In the genomic region with DNA sequence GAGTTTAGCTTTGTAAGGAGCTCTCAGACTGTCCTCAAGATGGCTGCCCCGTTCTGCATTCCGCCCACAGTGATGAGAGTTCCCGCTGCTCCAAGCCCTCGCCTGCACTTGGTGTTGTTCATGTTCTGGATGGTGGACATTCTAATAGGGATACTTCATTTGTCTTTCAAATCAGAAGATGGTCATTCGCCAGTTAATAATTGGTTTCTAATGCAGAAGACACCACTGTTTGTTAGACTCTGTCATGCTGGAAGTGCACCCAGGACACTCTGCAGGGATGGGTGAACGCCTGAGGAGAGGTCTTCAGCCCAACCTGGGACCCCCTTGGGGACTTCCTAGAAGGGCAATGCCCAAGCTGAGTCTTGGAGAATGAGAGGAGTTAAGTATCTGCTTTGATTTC, we compare ENCODE assay signal across 21 cellular contexts.
DNase-seq lines count a peak whose midpoint lies in the region; ATAC-seq, FAIRE-seq and TF ChIP-seq lines count a peak whose summit lies in the region.
"Had no signal": no experiment of that assay in that cellular context is flagged by ENCODE, and none has a peak within 500 bp of the region (broad histone marks: within the 10 kb centered on the region; RNA-seq: fewer than 3 reads in every experiment).

No MANE protein-coding gene starts in this region.

- TF ChIP-seq EP300 in sigmoid colon (IDR thresholded peaks at IDR 0.05) (no peak), HepG2 (IDR thresholded peaks at IDR 0.05; ENCODE audit: low read depth in 2 of 2, low read length in 2 of 2) (no peak), HepG2 (CRISPR knock-in tag; IDR thresholded peaks at IDR 0.05; ENCODE audit: borderline replicate concordance) (no peak)

- H3K4me3 ChIP-seq in endodermal cell (ENCODE audit: low read length) (no peak overlapping the region), sigmoid colon (no peak overlapping the region), upper lobe of right lung (no peak overlapping the region), HepG2 (replicated peaks in 1 of 3; ENCODE audit: insufficient read depth in 1 of 3, low read depth in 2 of 3, low read length in 3 of 3) (no peak overlapping the region)
- H3K4me3 ChIP-seq: BLaER1 had no signal

- H3K27ac Mint-ChIP-seq in endodermal cell = no peak overlapping the region
- H3K27ac Mint-ChIP-seq: CD14-positive monocyte; CD4-positive, alpha-beta memory T cell; H9 had no signal

- no peak overlapping the region for H3K9ac ChIP-seq in endodermal cell (ENCODE audit: extremely low read depth, low read length, poor library complexity, severe bottlenecking)
- no peak overlapping the region for H3K9ac ChIP-seq in HepG2 (ENCODE audit: insufficient read depth, low read depth, low read length)
- H3K9ac ChIP-seq: BLaER1 had no signal

- no peaks in the 10 kb centered on the region for H4K20me1 ChIP-seq in HepG2 (ENCODE audit: insufficient read depth, low read length)
- H4K20me1 ChIP-seq: BLaER1 had no signal

- peak; percentile 28 for DNase-seq in activated effector memory CD4-positive, alpha-beta T cell treated with anti-CD3 and anti-CD28 coated beads, Interleukin-2, amount 50 U/mL, for 16 hours
- DNase-seq in activated effector memory CD4-positive, alpha-beta T cell treated with Interleukin-2 at 50 U/mL for 16 hours = no peak
- DNase-seq in endodermal cell (peak; percentile 11), sigmoid colon (peak; percentile 22), upper lobe of right lung (peak; percentile 32), kidney tubule cell (ENCODE audit: low spot score) (no peak), HepG2 (ENCODE audit: low spot score) (no peak)
- DNase-seq: 8988T; CD4-positive, alpha-beta memory T cell; DMS153; DMS79; GDM1; H9; IMR-90 had no signal

- no peak for FAIRE-seq in HepG2 (lab: Jason Lieb, UNC)
- FAIRE-seq: GM12892, GM18507, H1 had no signal

- H3K4me3 Mint-ChIP-seq in endodermal cell = no peak overlapping the region
- H3K4me3 Mint-ChIP-seq: CD14-positive monocyte; CD4-positive, alpha-beta memory T cell; H9 had no signal

- no peak overlapping the region for H3K27ac ChIP-seq in endodermal cell (ENCODE audit: low read depth, low read length)
- H3K27ac ChIP-seq in sigmoid colon = no peak overlapping the region
- no peak overlapping the region for H3K27ac ChIP-seq in upper lobe of right lung
- no peak overlapping the region for H3K27ac ChIP-seq in HepG2 (ENCODE audit: extremely low read length, insufficient read depth, low read length)
- H3K27ac ChIP-seq: BLaER1, HL-60 had no signal

- no peaks in the 10 kb centered on the region for H3K4me1 Mint-ChIP-seq in endodermal cell
- H3K4me1 Mint-ChIP-seq: CD14-positive monocyte; CD4-positive, alpha-beta memory T cell; H9 had no signal

- POLR2A ChIA-PET in HepG2 (lab: Yijun Ruan, JAX) = no interaction called here

- ATAC-seq in upper lobe of right lung = no peak
- no peak for ATAC-seq in HepG2
- no peak for ATAC-seq in HG03280 (IDR thresholded peaks at IDR 0.05; ENCODE audit: unreplicated experiment)

- in situ Hi-C loops in HepG2 (cut with HindIII; ENCODE audit: extremely low pct_ligation_motif_present, low pct_unique_long_range_greater_than_20kb) = no loop called here

- peaks cover 1% of the 10 kb centered on the region for H3K36me3 Mint-ChIP-seq in endodermal cell (ENCODE audit: low read depth)
- H3K36me3 Mint-ChIP-seq: CD14-positive monocyte; CD4-positive, alpha-beta memory T cell had no signal

- H3K9me3 ChIP-seq in endodermal cell (ENCODE audit: control insufficient read depth, low read length) (peaks cover 28% of the 10 kb centered on the region), sigmoid colon (no peaks in the 10 kb centered on the region), upper lobe of right lung (no peaks in the 10 kb centered on the region), HepG2 (ENCODE audit: low read length) (no peaks in the 10 kb centered on the region)

- H3K4me1 ChIP-seq in endodermal cell (ENCODE audit: control insufficient read depth, insufficient read depth, low read length) (no peaks in the 10 kb centered on the region), sigmoid colon (no peaks in the 10 kb centered on the region), upper lobe of right lung (no peaks in the 10 kb centered on the region), HepG2 (ENCODE audit: insufficient read depth, low read length) (no peaks in the 10 kb centered on the region)
- H3K4me1 ChIP-seq: BLaER1 had no signal

- TF ChIP-seq CTCF in endodermal cell (conservative IDR thresholded peaks at IDR 0.05) (no peak), sigmoid colon (IDR thresholded peaks at IDR 0.05) (no peak), upper lobe of right lung (IDR thresholded peaks at IDR 0.05) (no peak), HepG2 (CRISPR knock-in tag; IDR thresholded peaks at IDR 0.05) (no peak)

- CTCF ChIA-PET in HepG2 (lab: Yijun Ruan, JAX; ENCODE audit: low intra/inter-chr PET ratio, low total read pairs) = no interaction called here

- no peak for TF ChIP-seq POLR2A in sigmoid colon (IDR thresholded peaks at IDR 0.05)
- TF ChIP-seq POLR2A in HepG2 (IDR thresholded peaks at IDR 0.05; ENCODE audit: insufficient read depth in 1 of 2, low read depth in 2 of 2, low read length in 2 of 2) = no peak

- 88 to 100% methylated on average over 2 to 6 of the region's 6 CpGs for WGBS in endodermal cell (ENCODE audit: insufficient coverage in 1 of 2, insufficient read length in 1 of 2), 2 experiments
- 87 to 92% methylated on average over 6 of the region's 6 CpGs for WGBS in sigmoid colon, 2 donors
- 40% methylated on average over 5 of the region's 6 CpGs for WGBS in HepG2 (ENCODE audit: low lambda C conversion rate)

- no peak for TF ChIP-seq RAD21 in HepG2 (CRISPR knock-in tag; IDR thresholded peaks at IDR 0.05)

- H3K9me3 Mint-ChIP-seq in endodermal cell = peaks cover 79% of the 10 kb centered on the region

- H3K4me2 ChIP-seq in HepG2 (ENCODE audit: low read depth, low read length) = no peak overlapping the region
- H3K4me2 ChIP-seq: BLaER1 had no signal

- peaks cover 4% of the 10 kb centered on the region for H3K27me3 Mint-ChIP-seq in endodermal cell (ENCODE audit: insufficient read depth)

- H2AFZ ChIP-seq in HepG2 (ENCODE audit: low read length) = no peak overlapping the region

- H3K36me3 ChIP-seq in endodermal cell (ENCODE audit: control insufficient read depth, insufficient read depth, low read length) = no peaks in the 10 kb centered on the region
- H3K36me3 ChIP-seq in sigmoid colon = no peaks in the 10 kb centered on the region
- no peaks in the 10 kb centered on the region for H3K36me3 ChIP-seq in upper lobe of right lung
- H3K36me3 ChIP-seq in HepG2 (replicated peaks in 1 of 2; ENCODE audit: control insufficient read depth in 1 of 2, insufficient read depth in 2 of 2, low read length in 2 of 2) = no peaks in the 10 kb centered on the region
- H3K36me3 ChIP-seq: BLaER1 had no signal

- intact Hi-C loops in sigmoid colon (cut with DNase I) = no loop called here
- intact Hi-C loops in upper lobe of right lung (cut with DNase I) = no loop called here
- intact Hi-C loops in HepG2 (cut with micrococcal nuclease; ENCODE audit: unreplicated experiment) = no loop called here

- no TSS peak for BruUV-seq in HepG2 (replicated peaks; lab: Mats Ljungman, UMichigan)

- H3K79me2 ChIP-seq in HepG2 (ENCODE audit: insufficient read depth, low read length) = no peaks in the 10 kb centered on the region

- H3K27me3 ChIP-seq in endodermal cell (ENCODE audit: control insufficient read depth, insufficient read depth, low read length, poor library complexity, severe bottlenecking) = no peaks in the 10 kb centered on the region
- H3K27me3 ChIP-seq in sigmoid colon = peaks cover 0 to 20% (median 5%) of the 10 kb centered on the region in 3 donors
- H3K27me3 ChIP-seq in upper lobe of right lung = no peaks in the 10 kb centered on the region
- H3K27me3 ChIP-seq in HepG2 (ENCODE audit: control insufficient read depth in 1 of 2, insufficient read depth in 2 of 2, low read length in 2 of 2) = peaks cover 0 to 18% of the 10 kb centered on the region in 2 experiments; a peak in 1 of 5 replicates
- H3K27me3 ChIP-seq: BLaER1 had no signal

TF ChIP-seq in HepG2, 621 proteins besides CTCF, POLR2A, EP300 and RAD21:
- TF ChIP-seq YEATS4 (CRISPR knock-in tag; IDR thresholded peaks at IDR 0.05; ENCODE audit: borderline replicate concordance) (no peak), FOXA3 (CRISPR knock-in tag; IDR thresholded peaks at IDR 0.05) (no peak), MIER3 (CRISPR knock-in tag; IDR thresholded peaks at IDR 0.05; ENCODE audit: borderline replicate concordance) (no peak), HHEX (CRISPR knock-in tag; IDR thresholded peaks at IDR 0.05) (no peak), ZNF251 (CRISPR knock-in tag; IDR thresholded peaks at IDR 0.05) (no peak)
- TF ChIP-seq, protein P1, sequence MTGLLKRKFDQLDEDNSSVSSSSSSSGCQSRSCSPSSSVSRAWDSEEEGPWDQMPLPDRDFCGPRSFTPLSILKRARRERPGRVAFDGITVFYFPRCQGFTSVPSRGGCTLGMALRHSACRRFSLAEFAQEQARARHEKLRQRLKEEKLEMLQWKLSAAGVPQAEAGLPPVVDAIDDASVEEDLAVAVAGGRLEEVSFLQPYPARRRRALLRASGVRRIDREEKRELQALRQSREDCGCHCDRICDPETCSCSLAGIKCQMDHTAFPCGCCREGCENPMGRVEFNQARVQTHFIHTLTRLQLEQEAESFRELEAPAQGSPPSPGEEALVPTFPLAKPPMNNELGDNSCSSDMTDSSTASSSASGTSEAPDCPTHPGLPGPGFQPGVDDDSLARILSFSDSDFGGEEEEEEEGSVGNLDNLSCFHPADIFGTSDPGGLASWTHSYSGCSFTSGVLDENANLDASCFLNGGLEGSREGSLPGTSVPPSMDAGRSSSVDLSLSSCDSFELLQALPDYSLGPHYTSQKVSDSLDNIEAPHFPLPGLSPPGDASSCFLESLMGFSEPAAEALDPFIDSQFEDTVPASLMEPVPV (CRISPR knock-in tag; IDR thresholded peaks at IDR 0.05) = no peak
- TF ChIP-seq, protein P2, sequence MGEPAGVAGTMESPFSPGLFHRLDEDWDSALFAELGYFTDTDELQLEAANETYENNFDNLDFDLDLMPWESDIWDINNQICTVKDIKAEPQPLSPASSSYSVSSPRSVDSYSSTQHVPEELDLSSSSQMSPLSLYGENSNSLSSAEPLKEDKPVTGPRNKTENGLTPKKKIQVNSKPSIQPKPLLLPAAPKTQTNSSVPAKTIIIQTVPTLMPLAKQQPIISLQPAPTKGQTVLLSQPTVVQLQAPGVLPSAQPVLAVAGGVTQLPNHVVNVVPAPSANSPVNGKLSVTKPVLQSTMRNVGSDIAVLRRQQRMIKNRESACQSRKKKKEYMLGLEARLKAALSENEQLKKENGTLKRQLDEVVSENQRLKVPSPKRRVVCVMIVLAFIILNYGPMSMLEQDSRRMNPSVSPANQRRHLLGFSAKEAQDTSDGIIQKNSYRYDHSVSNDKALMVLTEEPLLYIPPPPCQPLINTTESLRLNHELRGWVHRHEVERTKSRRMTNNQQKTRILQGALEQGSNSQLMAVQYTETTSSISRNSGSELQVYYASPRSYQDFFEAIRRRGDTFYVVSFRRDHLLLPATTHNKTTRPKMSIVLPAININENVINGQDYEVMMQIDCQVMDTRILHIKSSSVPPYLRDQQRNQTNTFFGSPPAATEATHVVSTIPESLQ (CRISPR knock-in tag; conservative IDR thresholded peaks at IDR 0.05) = no peak

Comparison
In these comparisons a context has a peak if more than half of its experiments do, and no peak if none do; other contexts are left out.
1. DNase-seq: peak in activated effector memory CD4-positive, alpha-beta T cell treated with anti-CD3 and anti-CD28 coated beads, Interleukin-2, amount 50 U/mL, for 16 hours (single experiment), endodermal cell (single experiment), sigmoid colon (single experiment) and upper lobe of right lung (single experiment); none in activated effector memory CD4-positive, alpha-beta T cell treated with Interleukin-2 at 50 U/mL for 16 hours (single experiment), kidney tubule cell (single experiment) and HepG2 (single experiment).